ENCODE assay signal across 7 cellular contexts in the genomic region with DNA sequence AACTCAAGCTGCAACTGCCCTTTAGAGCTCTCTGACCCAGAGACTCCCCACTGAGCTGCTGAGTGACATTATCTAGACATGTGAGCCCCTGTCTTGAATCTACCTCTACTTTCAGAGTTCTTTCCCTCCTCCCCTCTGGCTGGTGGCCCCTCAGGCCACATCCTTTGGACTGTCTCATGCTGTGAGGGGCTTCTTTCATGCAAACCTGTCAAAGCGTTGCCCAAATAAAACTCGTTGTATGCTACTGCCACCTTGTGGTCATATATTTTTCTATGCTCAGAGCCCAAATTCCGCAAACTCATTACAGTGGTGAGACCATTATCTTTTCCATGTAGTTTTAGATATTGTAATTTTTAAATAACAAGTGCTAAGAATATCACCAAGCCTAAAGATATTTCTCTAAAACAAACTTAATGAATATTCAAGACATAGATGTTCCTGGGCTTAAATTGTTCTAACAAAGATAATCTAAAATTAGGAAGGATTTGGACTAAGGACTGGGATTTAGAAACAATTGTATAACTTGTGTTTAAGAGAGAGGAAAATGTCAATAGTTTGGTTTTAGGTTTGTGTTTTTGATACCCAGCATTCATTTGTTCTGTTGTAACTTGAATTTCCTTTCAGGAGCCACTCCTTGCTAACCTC.
DNase-seq lines count a peak whose midpoint lies in the region; ATAC-seq and TF ChIP-seq lines count a peak whose summit lies in the region.

No MANE protein-coding gene starts in this region.

- in situ Hi-C loops in IMR-90 (cut with MboI; ENCODE audit: low sequenced_read_pairs) = loop anchor here (25.0 kb wide), 1 partner anchor 216 kb away; a partner anchor contains a TSS

- H3K4me3 Mint-ChIP-seq in type B pancreatic cell = no peak overlapping the region

- no peak overlapping the region for H3K14ac ChIP-seq in IMR-90 (replicated peaks; ENCODE audit: low read depth, low read length)

- TF ChIP-seq CTCF in IMR-90 (conservative IDR thresholded peaks at IDR 0.05; ENCODE audit: low read depth, low read length) (peak; percentile 47), type B pancreatic cell (conservative IDR thresholded peaks at IDR 0.05) (peak; percentile 82), suprapubic skin (IDR thresholded peaks at IDR 0.05) (no peak)

- H3K27me3 ChIP-seq in IMR-90 (ENCODE audit: control insufficient read depth, insufficient read depth, low read length) (no peaks in the 10 kb centered on the region), suprapubic skin (no peaks in the 10 kb centered on the region)

- TF ChIP-seq EP300 in suprapubic skin (IDR thresholded peaks at IDR 0.05) = no peak

- H3K9me3 ChIP-seq in IMR-90 (ENCODE audit: control insufficient read depth, insufficient read depth, low read length) = peaks cover 10% of the 10 kb centered on the region
- no peaks in the 10 kb centered on the region for H3K9me3 ChIP-seq in SK-N-MC (ENCODE audit: low read depth, low read length)
- peaks cover 12% of the 10 kb centered on the region for H3K9me3 ChIP-seq in suprapubic skin

- TF ChIP-seq POLR2A in IMR-90 (IDR thresholded peaks at IDR 0.05; ENCODE audit: low read depth, low read length) = no peak
- TF ChIP-seq POLR2A in suprapubic skin (IDR thresholded peaks at IDR 0.05) = no peak

- H3K9me1 ChIP-seq in IMR-90 (ENCODE audit: insufficient read depth, low read length) = no peaks in the 10 kb centered on the region

- peak; percentile 96 for DNase-seq in ELF-1 (ENCODE audit: low read depth, low spot score)
- peak; percentile 6 for DNase-seq in IMR-90
- DNase-seq in SK-N-MC (ENCODE audit: low read depth, low spot score) = peak; percentile 48
- DNase-seq in germinal center (ENCODE audit: low spot score) = peak; percentile 34
- no peak for DNase-seq in type B pancreatic cell (ENCODE audit: extremely low spot score, unreplicated experiment)
- no peak for DNase-seq in suprapubic skin (ENCODE audit: low spot score in 2 of 2)

- no peak overlapping the region for H2BK120ac ChIP-seq in IMR-90 (ENCODE audit: low read depth, low read length)

- H3K27me3 Mint-ChIP-seq in type B pancreatic cell = peaks cover 16% of the 10 kb centered on the region

- no peaks in the 10 kb centered on the region for H3K79me1 ChIP-seq in IMR-90 (ENCODE audit: low read depth in 1 of 2, low read length in 2 of 2)

- H3K4me3 ChIP-seq in IMR-90 (ENCODE audit: insufficient read depth, low read depth, low read length) = no peak overlapping the region
- H3K4me3 ChIP-seq in SK-N-MC = no peak overlapping the region
- no peak overlapping the region for H3K4me3 ChIP-seq in suprapubic skin

- peaks cover 4% of the 10 kb centered on the region for H3K36me3 Mint-ChIP-seq in type B pancreatic cell

- intact Hi-C loops in IMR-90 (cut with micrococcal nuclease) = loop anchor here (1.0 kb wide), 1 partner anchor 220 kb away; no protein-coding TSS in a partner anchor

- H3K4me1 Mint-ChIP-seq in type B pancreatic cell (ENCODE audit: unreplicated experiment) = no peaks in the 10 kb centered on the region

- no peak overlapping the region for H4K8ac ChIP-seq in IMR-90 (ENCODE audit: low read depth in 2 of 2, low read length in 2 of 2)

- no peak overlapping the region for H3K23ac ChIP-seq in IMR-90 (ENCODE audit: low read depth, low read length)

- no peak overlapping the region for H3K27ac Mint-ChIP-seq in type B pancreatic cell

- no peak overlapping the region for H3K56ac ChIP-seq in IMR-90 (ENCODE audit: extremely low read depth, insufficient read depth, low read length)

- POLR2A ChIA-PET in IMR-90 (lab: Charles Lee; ENCODE audit: unreplicated experiment) = no interaction called here

- H2BK20ac ChIP-seq in IMR-90 (ENCODE audit: low read depth, low read length) = no peak overlapping the region

- H3K4ac ChIP-seq in IMR-90 (ENCODE audit: low read depth, low read length) = no peak overlapping the region

- H2AK9ac ChIP-seq in IMR-90 (replicated peaks; ENCODE audit: low read depth, low read length, poor library complexity) = no peak overlapping the region

- ATAC-seq in IMR-90 (ENCODE audit: low read depth) (no peak), GM19328 (IDR thresholded peaks at IDR 0.05; ENCODE audit: unreplicated experiment) (no peak)

- WGBS in IMR-90 (ENCODE audit: extremely low coverage in 2 of 2, insufficient read length in 1 of 2), 2 experiments = no CpG with 5 or more reads among the region's 3 CpGs
- WGBS in suprapubic skin = 29% methylated on average over 3 of the region's 3 CpGs

- H2AFZ ChIP-seq in IMR-90 (replicated peaks; ENCODE audit: low read length, poor library complexity) = no peak overlapping the region

- H3K9ac ChIP-seq in IMR-90 (ENCODE audit: low read depth, low read length) = no peak overlapping the region
- H3K9ac ChIP-seq in SK-N-MC (ENCODE audit: insufficient read length) = no peak overlapping the region

- H3K36me3 ChIP-seq in IMR-90 (ENCODE audit: control insufficient read depth, insufficient read depth, low read length) (no peaks in the 10 kb centered on the region), SK-N-MC (ENCODE audit: insufficient read depth, low read length) (peaks cover 29% of the 10 kb centered on the region), suprapubic skin (no peaks in the 10 kb centered on the region)

- H3K18ac ChIP-seq in IMR-90 (ENCODE audit: low read depth, low read length) = no peak overlapping the region

- H2BK5ac ChIP-seq in IMR-90 (ENCODE audit: low read depth, low read length, poor library complexity, severe bottlenecking) = no peak overlapping the region

- H2AK5ac ChIP-seq in IMR-90 (ENCODE audit: low read depth, low read length) = no peak overlapping the region

- CTCF ChIA-PET in IMR-90 (lab: Yijun Ruan, JAX) = no interaction called here

- peak; percentile 45 for TF ChIP-seq RAD21 in IMR-90 (IDR thresholded peaks at IDR 0.05; ENCODE audit: low read length)

- no peak overlapping the region for H4K5ac ChIP-seq in IMR-90 (ENCODE audit: low read depth, low read length)

- H3K4me1 ChIP-seq in IMR-90 (ENCODE audit: control insufficient read depth, insufficient read depth, low read length) (no peaks in the 10 kb centered on the region), suprapubic skin (no peaks in the 10 kb centered on the region)

- H3K9me3 Mint-ChIP-seq in type B pancreatic cell = peaks cover 15% of the 10 kb centered on the region

- H4K20me1 ChIP-seq in IMR-90 (ENCODE audit: insufficient read depth, low read length) = no peaks in the 10 kb centered on the region

- H4K91ac ChIP-seq in IMR-90 (ENCODE audit: insufficient read depth, low read depth, low read length) = no peak overlapping the region

- H3K27ac ChIP-seq in IMR-90 (ENCODE audit: insufficient read depth, low read length) = no peak overlapping the region
- peak overlapping the region; percentile 72 for H3K27ac ChIP-seq in SK-N-MC
- no peak overlapping the region for H3K27ac ChIP-seq in suprapubic skin

- H2BK15ac ChIP-seq in IMR-90 (ENCODE audit: low read depth, low read length) = no peak overlapping the region

- no peak overlapping the region for H3K4me2 ChIP-seq in IMR-90 (ENCODE audit: low read depth, low read length)

- no TSS peak for BruUV-seq in IMR-90 (replicated peaks; lab: Mats Ljungman, UMichigan)

- dilution Hi-C loops in IMR-90 (cut with HindIII; ENCODE audit: low sequenced_read_pairs, unreplicated experiment) = no loop called here

TF ChIP-seq in IMR-90, 13 proteins besides CTCF, POLR2A, EP300 and RAD21:
- TF ChIP-seq CHD1 (IDR thresholded peaks at IDR 0.05; ENCODE audit: low read depth, low read length) (no peak), SMC3 (IDR thresholded peaks at IDR 0.05; ENCODE audit: low read depth, low read length) (peak; percentile 41)

Comparison
In these comparisons a context has a peak if more than half of its experiments do, and no peak if none do; other contexts are left out.
1. DNase-seq: peak in ELF-1 (single experiment), IMR-90 (single experiment), SK-N-MC (single experiment) and germinal center (single experiment); none in type B pancreatic cell (single experiment) and suprapubic skin (0 of 2).
2. CTCF ChIP-seq: peak in IMR-90 (single experiment) and type B pancreatic cell (single experiment); none in suprapubic skin (0 of 2).